In the genomic region with DNA sequence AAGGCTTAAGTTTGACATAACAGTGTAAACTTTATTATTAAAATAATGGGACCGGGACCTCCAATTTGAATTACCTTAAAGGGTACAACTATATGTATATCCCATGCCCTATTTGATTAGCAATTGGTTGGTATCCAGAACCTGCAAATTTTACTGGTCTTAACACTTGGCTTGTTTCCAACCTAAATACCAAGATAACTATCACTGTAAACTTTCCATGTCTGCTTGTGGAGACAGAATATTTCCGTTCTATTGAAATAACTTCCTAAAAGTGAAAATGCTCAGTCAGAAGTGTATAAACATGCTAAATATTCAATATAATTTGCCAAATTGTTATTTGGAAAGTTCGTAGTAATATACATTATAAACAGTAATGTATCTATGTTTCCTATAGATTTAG, we compare ENCODE assay signal across 25 cellular contexts.
"Had no signal": no experiment of that assay in that cellular context is flagged by ENCODE, and none has a peak within 500 bp of the region (broad histone marks: within the 10 kb centered on the region; RNA-seq: fewer than 3 reads in every experiment).

No MANE protein-coding gene starts in this region.

- H3K4me1 ChIP-seq: adrenal gland, body of pancreas, colonic mucosa had no signal

- H3K4me3 ChIP-seq: adrenal gland, body of pancreas, colonic mucosa had no signal

- H3K27ac ChIP-seq: adrenal gland, body of pancreas, colonic mucosa had no signal

- H3K36me3 ChIP-seq: adrenal gland, colonic mucosa had no signal

- ATAC-seq: activated CD4-positive, alpha-beta T cell treated with anti-CD3 and anti-CD28 coated beads for 36 hours; activated CD8-positive, alpha-beta memory T cell treated with anti-CD3 and anti-CD28 coated beads, Interleukin-2, amount 10 ng/mL, durations not matched to agents 7 days and 5 days; activated CD8-positive, alpha-beta T cell treated with anti-CD3 and anti-CD28 coated beads, Interleukin-2, amount 10 ng/mL, durations not matched to agents 7 days and 5 days; activated naive CD8-positive, alpha-beta T cell treated with anti-CD3 and anti-CD28 coated beads, Interleukin-2, amount 50 U/mL, for 24 hours; body of pancreas; esophagus mucosa had no signal

- H3K9me3 ChIP-seq: adrenal gland, body of pancreas, colonic mucosa had no signal

- H3K27me3 ChIP-seq: adrenal gland, body of pancreas, colonic mucosa had no signal

- DNase-seq: activated CD4-positive, alpha-beta memory T cell treated with anti-CD3 and anti-CD28 coated beads for 36 hours; activated CD4-positive, alpha-beta T cell treated with anti-CD3 and anti-CD28 coated beads for 36 hours; activated CD4-positive, alpha-beta T cell treated with anti-CD3 and anti-CD28 coated beads, Interleukin-2, amount 10 ng/mL, durations not matched to agents 24 days and 14 days; activated CD4-positive, CD25-positive, alpha-beta regulatory T cell; activated CD4-positive, CD25-positive, alpha-beta regulatory T cell treated with anti-CD3 and anti-CD28 coated beads, Interleukin-2, amount 50 U/mL, for 72 hours; activated CD8-positive, alpha-beta memory T cell treated with anti-CD3 and anti-CD28 coated beads, Interleukin-2, amount 10 ng/mL, durations not matched to agents 7 days and 5 days; activated CD8-positive, alpha-beta memory T cell treated with anti-CD3 and anti-CD28 coated beads, Interleukin-2, amount 50 U/mL, for 4 hours; activated CD8-positive, alpha-beta T cell treated with anti-CD3 and anti-CD28 coated beads, Interleukin-2, amount 10 ng/mL, durations not matched to agents 7 days and 5 days; activated effector memory CD4-positive, alpha-beta T cell treated with anti-CD3 and anti-CD28 coated beads, Interleukin-2, amount 50 U/mL, for 16 hours; activated naive CD4-positive, alpha-beta T cell treated with anti-CD3 and anti-CD28 coated beads for 36 hours; activated naive CD8-positive, alpha-beta T cell treated with anti-CD3 and anti-CD28 coated beads for 36 hours; activated naive CD8-positive, alpha-beta T cell treated with anti-CD3 and anti-CD28 coated beads, Interleukin-2, amount 50 U/mL, for 24 hours; activated T-cell treated with anti-CD3 and anti-CD28 coated beads, Interleukin-2, amount 50 U/mL, for 1 hour; activated T-cell treated with anti-CD3 and anti-CD28 coated beads, Interleukin-2, amount 50 U/mL, for 48 hours; adrenal gland; amygdala; aorta; body of pancreas; caudate nucleus; colonic mucosa; effector CD8-positive, alpha-beta T cell; foreskin fibroblast; head of caudate nucleus; T-helper 2 cell had no signal
